Comparison of ENCODE assay signal across 1 cellular context in the genomic region with DNA sequence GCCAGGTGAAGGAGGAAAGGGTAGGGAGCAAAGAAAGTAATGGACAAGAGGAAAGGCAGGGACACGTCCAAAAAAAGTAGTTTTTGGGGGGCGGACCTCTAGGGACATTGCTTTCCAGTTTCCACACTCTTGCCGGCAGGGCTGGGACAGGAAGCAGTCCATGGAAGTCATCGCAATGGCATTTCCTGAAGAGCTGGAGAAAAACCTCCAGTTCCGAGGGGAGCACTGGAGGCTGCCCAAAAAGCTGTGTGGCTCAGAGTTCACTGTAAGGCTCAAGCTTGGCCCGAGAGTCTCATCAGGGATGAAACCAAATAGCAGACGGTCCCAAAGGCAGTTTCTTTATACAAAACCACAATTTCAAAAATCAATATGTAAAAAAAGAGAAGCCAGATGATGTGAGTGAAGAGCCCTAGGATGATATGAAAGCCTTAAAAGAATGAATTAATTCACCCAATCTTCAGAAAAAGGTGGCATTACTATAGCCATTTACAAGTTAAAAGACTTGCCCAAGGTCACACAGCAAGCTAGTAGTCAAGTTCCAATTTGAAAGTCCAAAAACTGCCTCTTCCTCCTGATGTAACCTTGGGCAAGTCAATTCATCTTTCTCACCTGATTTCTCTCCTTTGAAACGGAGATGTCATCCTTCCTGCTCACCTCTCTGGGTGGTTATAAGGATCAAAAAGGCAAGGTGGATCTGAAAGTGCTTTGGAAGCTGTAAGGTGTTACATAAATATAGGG.
TF ChIP-seq lines count a peak whose summit lies in the region.

No MANE protein-coding gene starts in this region.

TF ChIP-seq in HepG2, 621 proteins besides CTCF, POLR2A, EP300 and RAD21 (continued from another document and continues in another):
- TF ChIP-seq, protein P1, sequence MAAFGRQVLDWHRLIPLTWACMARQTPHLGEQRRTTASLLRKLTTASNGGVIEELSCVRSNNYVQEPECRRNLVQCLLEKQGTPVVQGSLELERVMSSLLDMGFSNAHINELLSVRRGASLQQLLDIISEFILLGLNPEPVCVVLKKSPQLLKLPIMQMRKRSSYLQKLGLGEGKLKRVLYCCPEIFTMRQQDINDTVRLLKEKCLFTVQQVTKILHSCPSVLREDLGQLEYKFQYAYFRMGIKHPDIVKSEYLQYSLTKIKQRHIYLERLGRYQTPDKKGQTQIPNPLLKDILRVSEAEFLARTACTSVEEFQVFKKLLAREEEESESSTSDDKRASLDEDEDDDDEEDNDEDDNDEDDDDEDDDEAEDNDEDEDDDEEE (CRISPR knock-in tag; IDR thresholded peaks at IDR 0.05): no peak
- TF ChIP-seq NBN (conservative IDR thresholded peaks at IDR 0.05): no peak
- 0 out of 2 replicates have a peak, but pooled peaks have one; percentile 10 for TF ChIP-seq DNMT3B (CRISPR knock-in tag; conservative IDR thresholded peaks at IDR 0.05)
- TF ChIP-seq, protein P2, sequence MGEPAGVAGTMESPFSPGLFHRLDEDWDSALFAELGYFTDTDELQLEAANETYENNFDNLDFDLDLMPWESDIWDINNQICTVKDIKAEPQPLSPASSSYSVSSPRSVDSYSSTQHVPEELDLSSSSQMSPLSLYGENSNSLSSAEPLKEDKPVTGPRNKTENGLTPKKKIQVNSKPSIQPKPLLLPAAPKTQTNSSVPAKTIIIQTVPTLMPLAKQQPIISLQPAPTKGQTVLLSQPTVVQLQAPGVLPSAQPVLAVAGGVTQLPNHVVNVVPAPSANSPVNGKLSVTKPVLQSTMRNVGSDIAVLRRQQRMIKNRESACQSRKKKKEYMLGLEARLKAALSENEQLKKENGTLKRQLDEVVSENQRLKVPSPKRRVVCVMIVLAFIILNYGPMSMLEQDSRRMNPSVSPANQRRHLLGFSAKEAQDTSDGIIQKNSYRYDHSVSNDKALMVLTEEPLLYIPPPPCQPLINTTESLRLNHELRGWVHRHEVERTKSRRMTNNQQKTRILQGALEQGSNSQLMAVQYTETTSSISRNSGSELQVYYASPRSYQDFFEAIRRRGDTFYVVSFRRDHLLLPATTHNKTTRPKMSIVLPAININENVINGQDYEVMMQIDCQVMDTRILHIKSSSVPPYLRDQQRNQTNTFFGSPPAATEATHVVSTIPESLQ (CRISPR knock-in tag; conservative IDR thresholded peaks at IDR 0.05): no peak
- TF ChIP-seq, protein P3, sequence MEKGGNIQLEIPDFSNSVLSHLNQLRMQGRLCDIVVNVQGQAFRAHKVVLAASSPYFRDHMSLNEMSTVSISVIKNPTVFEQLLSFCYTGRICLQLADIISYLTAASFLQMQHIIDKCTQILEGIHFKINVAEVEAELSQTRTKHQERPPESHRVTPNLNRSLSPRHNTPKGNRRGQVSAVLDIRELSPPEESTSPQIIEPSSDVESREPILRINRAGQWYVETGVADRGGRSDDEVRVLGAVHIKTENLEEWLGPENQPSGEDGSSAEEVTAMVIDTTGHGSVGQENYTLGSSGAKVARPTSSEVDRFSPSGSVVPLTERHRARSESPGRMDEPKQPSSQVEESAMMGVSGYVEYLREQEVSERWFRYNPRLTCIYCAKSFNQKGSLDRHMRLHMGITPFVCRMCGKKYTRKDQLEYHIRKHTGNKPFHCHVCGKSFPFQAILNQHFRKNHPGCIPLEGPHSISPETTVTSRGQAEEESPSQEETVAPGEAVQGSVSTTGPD (CRISPR knock-in tag; IDR thresholded peaks at IDR 0.05): 0 out of 2 replicates have a peak, but pooled peaks have one; percentile 14
- TF ChIP-seq ZNF383 (CRISPR knock-in tag; IDR thresholded peaks at IDR 0.05; ENCODE audit: borderline replicate concordance): 0 out of 2 replicates have a peak, but pooled peaks have one; percentile 3
- peak; percentile 8; the same call in 1 of the 2 replicates for TF ChIP-seq ARNT2 (CRISPR knock-in tag; IDR thresholded peaks at IDR 0.05; ENCODE audit: low read depth)
- TF ChIP-seq RELA (CRISPR knock-in tag; IDR thresholded peaks at IDR 0.05): no peak
- TF ChIP-seq ZNF546 (CRISPR knock-in tag; conservative IDR thresholded peaks at IDR 0.05): no peak
- 0 out of 2 replicates have a peak, but pooled peaks have one; percentile 9 for TF ChIP-seq MIXL1 (CRISPR knock-in tag; IDR thresholded peaks at IDR 0.05)
- no peak for TF ChIP-seq DPF2 (CRISPR knock-in tag; IDR thresholded peaks at IDR 0.05; ENCODE audit: borderline replicate concordance, low read depth)
- peak; percentile 87 for TF ChIP-seq ZNF263 (CRISPR knock-in tag; IDR thresholded peaks at IDR 0.05)
- 0 out of 2 replicates have a peak, but pooled peaks have one; percentile 48 for TF ChIP-seq TCF12 (IDR thresholded peaks at IDR 0.05)
- no peak for TF ChIP-seq TCF12 (CRISPR knock-in tag; IDR thresholded peaks at IDR 0.05)
- TF ChIP-seq ZNF24 (IDR thresholded peaks at IDR 0.05): no peak
- no peak for TF ChIP-seq ZNF839 (CRISPR knock-in tag; IDR thresholded peaks at IDR 0.05; ENCODE audit: borderline replicate concordance)
- TF ChIP-seq, protein P4, sequence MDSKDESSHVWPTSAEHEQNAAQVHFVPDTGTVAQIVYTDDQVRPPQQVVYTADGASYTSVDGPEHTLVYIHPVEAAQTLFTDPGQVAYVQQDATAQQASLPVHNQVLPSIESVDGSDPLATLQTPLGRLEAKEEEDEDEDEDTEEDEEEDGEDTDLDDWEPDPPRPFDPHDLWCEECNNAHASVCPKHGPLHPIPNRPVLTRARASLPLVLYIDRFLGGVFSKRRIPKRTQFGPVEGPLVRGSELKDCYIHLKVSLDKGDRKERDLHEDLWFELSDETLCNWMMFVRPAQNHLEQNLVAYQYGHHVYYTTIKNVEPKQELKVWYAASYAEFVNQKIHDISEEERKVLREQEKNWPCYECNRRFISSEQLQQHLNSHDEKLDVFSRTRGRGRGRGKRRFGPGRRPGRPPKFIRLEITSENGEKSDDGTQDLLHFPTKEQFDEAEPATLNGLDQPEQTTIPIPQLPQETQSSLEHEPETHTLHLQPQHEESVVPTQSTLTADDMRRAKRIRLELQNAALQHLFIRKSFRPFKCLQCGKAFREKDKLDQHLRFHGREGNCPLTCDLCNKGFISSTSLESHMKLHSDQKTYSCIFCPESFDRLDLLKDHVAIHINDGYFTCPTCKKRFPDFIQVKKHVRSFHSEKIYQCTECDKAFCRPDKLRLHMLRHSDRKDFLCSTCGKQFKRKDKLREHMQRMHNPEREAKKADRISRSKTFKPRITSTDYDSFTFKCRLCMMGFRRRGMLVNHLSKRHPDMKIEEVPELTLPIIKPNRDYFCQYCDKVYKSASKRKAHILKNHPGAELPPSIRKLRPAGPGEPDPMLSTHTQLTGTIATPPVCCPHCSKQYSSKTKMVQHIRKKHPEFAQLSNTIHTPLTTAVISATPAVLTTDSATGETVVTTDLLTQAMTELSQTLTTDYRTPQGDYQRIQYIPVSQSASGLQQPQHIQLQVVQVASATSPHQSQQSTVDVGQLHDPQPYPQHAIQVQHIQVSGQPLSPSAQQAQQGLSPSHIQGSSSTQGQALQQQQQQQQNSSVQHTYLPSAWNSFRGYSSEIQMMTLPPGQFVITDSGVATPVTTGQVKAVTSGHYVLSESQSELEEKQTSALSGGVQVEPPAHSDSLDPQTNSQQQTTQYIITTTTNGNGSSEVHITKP (CRISPR knock-in tag; IDR thresholded peaks at IDR 0.05; ENCODE audit: low read depth): peak; percentile 49; the same call in 1 of the 2 replicates
- TF ChIP-seq SMYD3 (CRISPR knock-in tag; IDR thresholded peaks at IDR 0.05): no peak
- TF ChIP-seq ZBTB20 (CRISPR knock-in tag; IDR thresholded peaks at IDR 0.05; ENCODE audit: borderline replicate concordance, low read depth): peak; percentile 13; the same call in 1 of the 2 replicates
- TF ChIP-seq HNF4A (CRISPR knock-in tag; IDR thresholded peaks at IDR 0.05): 0 out of 2 replicates have a peak, but pooled peaks have one; percentile 7
- TF ChIP-seq SMAD1 (CRISPR knock-in tag; IDR thresholded peaks at IDR 0.05; ENCODE audit: borderline replicate concordance, low read depth): no peak
- TF ChIP-seq FOXA3 (CRISPR knock-in tag; IDR thresholded peaks at IDR 0.05): no peak
- TF ChIP-seq, protein P5, sequence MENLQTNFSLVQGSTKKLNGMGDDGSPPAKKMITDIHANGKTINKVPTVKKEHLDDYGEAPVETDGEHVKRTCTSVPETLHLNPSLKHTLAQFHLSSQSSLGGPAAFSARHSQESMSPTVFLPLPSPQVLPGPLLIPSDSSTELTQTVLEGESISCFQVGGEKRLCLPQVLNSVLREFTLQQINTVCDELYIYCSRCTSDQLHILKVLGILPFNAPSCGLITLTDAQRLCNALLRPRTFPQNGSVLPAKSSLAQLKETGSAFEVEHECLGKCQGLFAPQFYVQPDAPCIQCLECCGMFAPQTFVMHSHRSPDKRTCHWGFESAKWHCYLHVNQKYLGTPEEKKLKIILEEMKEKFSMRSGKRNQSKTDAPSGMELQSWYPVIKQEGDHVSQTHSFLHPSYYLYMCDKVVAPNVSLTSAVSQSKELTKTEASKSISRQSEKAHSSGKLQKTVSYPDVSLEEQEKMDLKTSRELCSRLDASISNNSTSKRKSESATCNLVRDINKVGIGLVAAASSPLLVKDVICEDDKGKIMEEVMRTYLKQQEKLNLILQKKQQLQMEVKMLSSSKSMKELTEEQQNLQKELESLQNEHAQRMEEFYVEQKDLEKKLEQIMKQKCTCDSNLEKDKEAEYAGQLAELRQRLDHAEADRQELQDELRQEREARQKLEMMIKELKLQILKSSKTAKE (CRISPR knock-in tag; IDR thresholded peaks at IDR 0.05; ENCODE audit: borderline replicate concordance): 0 out of 2 replicates have a peak, but pooled peaks have one; percentile 24
- TF ChIP-seq ZNF350 (CRISPR knock-in tag; IDR thresholded peaks at IDR 0.05; ENCODE audit: borderline replicate concordance, low read depth): no peak
- TF ChIP-seq KLF6 (CRISPR knock-in tag; IDR thresholded peaks at IDR 0.05): no peak
- TF ChIP-seq, protein P6, sequence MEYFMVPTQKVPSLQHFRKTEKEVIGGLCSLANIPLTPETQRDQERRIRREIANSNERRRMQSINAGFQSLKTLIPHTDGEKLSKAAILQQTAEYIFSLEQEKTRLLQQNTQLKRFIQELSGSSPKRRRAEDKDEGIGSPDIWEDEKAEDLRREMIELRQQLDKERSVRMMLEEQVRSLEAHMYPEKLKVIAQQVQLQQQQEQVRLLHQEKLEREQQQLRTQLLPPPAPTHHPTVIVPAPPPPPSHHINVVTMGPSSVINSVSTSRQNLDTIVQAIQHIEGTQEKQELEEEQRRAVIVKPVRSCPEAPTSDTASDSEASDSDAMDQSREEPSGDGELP (IDR thresholded peaks at IDR 0.05; ENCODE audit: borderline replicate concordance, low read depth): 0 out of 2 replicates have a peak, but pooled peaks have one; percentile 24
- no peak for TF ChIP-seq ETV6 (CRISPR knock-in tag; conservative IDR thresholded peaks at IDR 0.05)
- TF ChIP-seq JUNB (CRISPR knock-in tag; IDR thresholded peaks at IDR 0.05; ENCODE audit: borderline replicate concordance): no peak
- no peak for TF ChIP-seq CBFB (CRISPR knock-in tag; IDR thresholded peaks at IDR 0.05)
- no peak for TF ChIP-seq ZNF746 (CRISPR knock-in tag; IDR thresholded peaks at IDR 0.05)
- TF ChIP-seq, protein P7, sequence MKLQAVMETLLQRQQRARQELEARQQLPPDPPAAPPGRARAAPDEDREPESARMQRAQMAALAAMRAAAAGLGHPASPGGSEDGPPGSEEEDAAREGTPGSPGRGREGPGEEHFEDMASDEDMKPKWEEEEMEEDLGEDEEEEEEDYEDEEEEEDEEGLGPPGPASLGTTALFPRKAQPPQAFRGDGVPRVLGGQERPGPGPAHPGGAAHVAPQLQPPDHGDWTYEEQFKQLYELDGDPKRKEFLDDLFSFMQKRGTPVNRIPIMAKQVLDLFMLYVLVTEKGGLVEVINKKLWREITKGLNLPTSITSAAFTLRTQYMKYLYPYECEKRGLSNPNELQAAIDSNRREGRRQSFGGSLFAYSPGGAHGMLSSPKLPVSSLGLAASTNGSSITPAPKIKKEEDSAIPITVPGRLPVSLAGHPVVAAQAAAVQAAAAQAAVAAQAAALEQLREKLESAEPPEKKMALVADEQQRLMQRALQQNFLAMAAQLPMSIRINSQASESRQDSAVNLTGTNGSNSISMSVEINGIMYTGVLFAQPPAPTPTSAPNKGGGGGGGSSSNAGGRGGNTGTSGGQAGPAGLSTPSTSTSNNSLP (IDR thresholded peaks at IDR 0.05; ENCODE audit: low read depth, low read length): no peak
- TF ChIP-seq ZNF329 (CRISPR knock-in tag; IDR thresholded peaks at IDR 0.05; ENCODE audit: low read depth): no peak
- TF ChIP-seq, protein P8, sequence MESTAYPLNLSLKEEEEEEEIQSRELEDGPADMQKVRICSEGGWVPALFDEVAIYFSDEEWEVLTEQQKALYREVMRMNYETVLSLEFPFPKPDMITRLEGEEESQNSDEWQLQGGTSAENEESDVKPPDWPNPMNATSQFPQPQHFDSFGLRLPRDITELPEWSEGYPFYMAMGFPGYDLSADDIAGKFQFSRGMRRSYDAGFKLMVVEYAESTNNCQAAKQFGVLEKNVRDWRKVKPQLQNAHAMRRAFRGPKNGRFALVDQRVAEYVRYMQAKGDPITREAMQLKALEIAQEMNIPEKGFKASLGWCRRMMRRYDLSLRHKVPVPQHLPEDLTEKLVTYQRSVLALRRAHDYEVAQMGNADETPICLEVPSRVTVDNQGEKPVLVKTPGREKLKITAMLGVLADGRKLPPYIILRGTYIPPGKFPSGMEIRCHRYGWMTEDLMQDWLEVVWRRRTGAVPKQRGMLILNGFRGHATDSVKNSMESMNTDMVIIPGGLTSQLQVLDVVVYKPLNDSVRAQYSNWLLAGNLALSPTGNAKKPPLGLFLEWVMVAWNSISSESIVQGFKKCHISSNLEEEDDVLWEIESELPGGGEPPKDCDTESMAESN (CRISPR knock-in tag; conservative IDR thresholded peaks at IDR 0.05): no peak
- peak; percentile 56; the same call in 1 of the 2 replicates for TF ChIP-seq MEF2D (CRISPR knock-in tag; IDR thresholded peaks at IDR 0.05)
- TF ChIP-seq EHMT2 (IDR thresholded peaks at IDR 0.05; ENCODE audit: borderline replicate concordance, low read depth, low read length): peak; percentile 42; the same call in 1 of the 2 replicates
- no peak for TF ChIP-seq SIN3A (IDR thresholded peaks at IDR 0.05; ENCODE audit: borderline replicate concordance, low read depth, low read length)
- TF ChIP-seq, protein P9, sequence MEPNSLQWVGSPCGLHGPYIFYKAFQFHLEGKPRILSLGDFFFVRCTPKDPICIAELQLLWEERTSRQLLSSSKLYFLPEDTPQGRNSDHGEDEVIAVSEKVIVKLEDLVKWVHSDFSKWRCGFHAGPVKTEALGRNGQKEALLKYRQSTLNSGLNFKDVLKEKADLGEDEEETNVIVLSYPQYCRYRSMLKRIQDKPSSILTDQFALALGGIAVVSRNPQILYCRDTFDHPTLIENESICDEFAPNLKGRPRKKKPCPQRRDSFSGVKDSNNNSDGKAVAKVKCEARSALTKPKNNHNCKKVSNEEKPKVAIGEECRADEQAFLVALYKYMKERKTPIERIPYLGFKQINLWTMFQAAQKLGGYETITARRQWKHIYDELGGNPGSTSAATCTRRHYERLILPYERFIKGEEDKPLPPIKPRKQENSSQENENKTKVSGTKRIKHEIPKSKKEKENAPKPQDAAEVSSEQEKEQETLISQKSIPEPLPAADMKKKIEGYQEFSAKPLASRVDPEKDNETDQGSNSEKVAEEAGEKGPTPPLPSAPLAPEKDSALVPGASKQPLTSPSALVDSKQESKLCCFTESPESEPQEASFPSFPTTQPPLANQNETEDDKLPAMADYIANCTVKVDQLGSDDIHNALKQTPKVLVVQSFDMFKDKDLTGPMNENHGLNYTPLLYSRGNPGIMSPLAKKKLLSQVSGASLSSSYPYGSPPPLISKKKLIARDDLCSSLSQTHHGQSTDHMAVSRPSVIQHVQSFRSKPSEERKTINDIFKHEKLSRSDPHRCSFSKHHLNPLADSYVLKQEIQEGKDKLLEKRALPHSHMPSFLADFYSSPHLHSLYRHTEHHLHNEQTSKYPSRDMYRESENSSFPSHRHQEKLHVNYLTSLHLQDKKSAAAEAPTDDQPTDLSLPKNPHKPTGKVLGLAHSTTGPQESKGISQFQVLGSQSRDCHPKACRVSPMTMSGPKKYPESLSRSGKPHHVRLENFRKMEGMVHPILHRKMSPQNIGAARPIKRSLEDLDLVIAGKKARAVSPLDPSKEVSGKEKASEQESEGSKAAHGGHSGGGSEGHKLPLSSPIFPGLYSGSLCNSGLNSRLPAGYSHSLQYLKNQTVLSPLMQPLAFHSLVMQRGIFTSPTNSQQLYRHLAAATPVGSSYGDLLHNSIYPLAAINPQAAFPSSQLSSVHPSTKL (CRISPR knock-in tag; IDR thresholded peaks at IDR 0.05): peak; percentile 6
